Comparison of ENCODE assay signal across 9 cellular contexts in genomic region chr15:68187559-68187958, GRCh38. TPM values are rescaled to one million over a fixed set of nuclear protein-coding genes. Genes with fewer than 3 reads are reported as not detected.
DNase-seq lines count a peak whose midpoint lies in the region; ATAC-seq and TF ChIP-seq lines count a peak whose summit lies in the region.
"Had no signal": no experiment of that assay in that cellular context is flagged by ENCODE, and none has a peak within 500 bp of the region (broad histone marks: within the 10 kb centered on the region; RNA-seq: fewer than 3 reads in every experiment).

No MANE protein-coding gene starts in this region.

- H3K9me3 Mint-ChIP-seq in activated naive CD8-positive, alpha-beta T cell treated with anti-CD3 and anti-CD28 coated beads for 36 hours, result no peaks in the 10 kb centered on the region

- DNase-seq in HT-29 (ENCODE audit: low spot score) (peak; percentile 80), heart right ventricle (peak in 1 of 2 donors; percentile 72), stromal cell of bone marrow (ENCODE audit: low read depth) (peak; percentile 34), HK-2 (ENCODE audit: unreplicated experiment) (no peak), GOT3 (lab: John Stamatoyannopoulos, UW) (no peak)
- no peak for DNase-seq in activated naive CD8-positive, alpha-beta T cell treated with anti-CD3 and anti-CD28 coated beads for 36 hours
- DNase-seq: stimulated activated naive CD4-positive, alpha-beta T cell had no signal

- H3K27ac Mint-ChIP-seq in activated naive CD8-positive, alpha-beta T cell treated with anti-CD3 and anti-CD28 coated beads for 36 hours, result peak overlapping the region; percentile 1

- no peak overlapping the region for H3K4me3 Mint-ChIP-seq in activated naive CD8-positive, alpha-beta T cell treated with anti-CD3 and anti-CD28 coated beads for 36 hours

- H3K4me1 Mint-ChIP-seq in activated naive CD8-positive, alpha-beta T cell treated with anti-CD3 and anti-CD28 coated beads for 36 hours, result peaks cover 2% of the 10 kb centered on the region

- TF ChIP-seq CTCF in heart right ventricle (IDR thresholded peaks at IDR 0.05), result no peak

- intact Hi-C loops in heart right ventricle (cut with DNase I), result no loop called here

- no peaks in the 10 kb centered on the region for H3K27me3 ChIP-seq in heart right ventricle

- H3K9me3 ChIP-seq in heart right ventricle, result no peaks in the 10 kb centered on the region

- peaks cover 0 to 30% (median 24%) of the 10 kb centered on the region in 9 donors for H3K4me1 ChIP-seq in heart right ventricle

- 16% methylated on average over 9 of the region's 9 CpGs for WGBS in heart right ventricle, 2 donors

- H3K27ac ChIP-seq in heart right ventricle, result peak overlapping the region in 9 of 10 donors; percentile 20 to 69 (median 57)

- no peaks in the 10 kb centered on the region for H3K27me3 Mint-ChIP-seq in activated naive CD8-positive, alpha-beta T cell treated with anti-CD3 and anti-CD28 coated beads for 36 hours

- H3K36me3 ChIP-seq in heart right ventricle, result peaks cover 0 to 98% (median 21%) of the 10 kb centered on the region in 9 donors

- H3K36me3 Mint-ChIP-seq in activated naive CD8-positive, alpha-beta T cell treated with anti-CD3 and anti-CD28 coated beads for 36 hours, result peaks cover 21% of the 10 kb centered on the region

- ATAC-seq in heart right ventricle, result peak; percentile 87 to 97 (median 94)
- ATAC-seq in GM21528 (IDR thresholded peaks at IDR 0.05; ENCODE audit: low FRiP score, unreplicated experiment), result no peak
- ATAC-seq in HG03378 (IDR thresholded peaks at IDR 0.05; ENCODE audit: unreplicated experiment), result no peak

- peak overlapping the region in 1 of 10 donors; percentile 7 for H3K4me3 ChIP-seq in heart right ventricle

RNA-seq across cellular contexts. Expression of gene CALML4, which starts 17.6 kb away (rescaled TPM):
- total RNA-seq in HT-29 (2014; rRNA removed; shearing (Covaris generic)), result 118 and 129 TPM in 2 replicates
- 1 to 10 TPM; 5.4 to 7.4 TPM for total RNA-seq in activated naive CD8-positive, alpha-beta T cell treated with anti-CD3 and anti-CD28 coated beads for 36 hours
- 1 to 10 TPM in 3 of 10 donors, under 1 TPM in 7; 0.28 to 1.8 (median 0.81) TPM for total RNA-seq in heart right ventricle
- polyA plus RNA-seq in heart right ventricle, result 1 to 10 TPM; 1.9 to 5.9 TPM

RNA-seq across cellular contexts. Expression of gene CLN6, which starts 42.0 kb away (rescaled TPM):
- 113 and 122 TPM in 2 replicates for total RNA-seq in HT-29 (2014; rRNA removed; shearing (Covaris generic))
- total RNA-seq in activated naive CD8-positive, alpha-beta T cell treated with anti-CD3 and anti-CD28 coated beads for 36 hours, result 10 to 100 TPM; 67.7 to 72.0 TPM
- total RNA-seq in heart right ventricle, result 10 to 100 TPM in 2 of 10 donors, 1 to 10 TPM in 8; 5.8 to 14.2 (median 8.9) TPM
- polyA plus RNA-seq in heart right ventricle, result 10 to 100 TPM; 10.6 to 14.2 TPM

Comparison
In these comparisons a context has a peak if more than half of its experiments do, and no peak if none do; other contexts are left out.
1. DNase-seq: peak in HT-29 (single experiment) and stromal cell of bone marrow (single experiment); none in activated naive CD8-positive, alpha-beta T cell treated with anti-CD3 and anti-CD28 coated beads for 36 hours (single experiment), HK-2 (single experiment) and GOT3 (single experiment).
2. ATAC-seq: peak in heart right ventricle (8 of 8); none in GM21528 (single experiment) and HG03378 (single experiment).
3. RNA of gene CALML4, which starts 17.6 kb away (total RNA-seq): 118 to 129 TPM in HT-29; 5.4 to 7.4 TPM in activated naive CD8-positive, alpha-beta T cell treated with anti-CD3 and anti-CD28 coated beads for 36 hours and 0.28 to 1.8 TPM in heart right ventricle; every median in the first group is over 10 times any median in the second.